ENCODE assay signal across 8 cellular contexts in genomic region chr19:8158411-8159074, GRCh38. TPM values are rescaled to one million over a fixed set of nuclear protein-coding genes. Genes with fewer than 3 reads are reported as not detected.
DNase-seq lines count a peak whose midpoint lies in the region; ATAC-seq and TF ChIP-seq lines count a peak whose summit lies in the region.

No MANE protein-coding gene starts in this region.

- H3K79me2 ChIP-seq in MM.1S (ENCODE audit: low read length) = no peaks in the 10 kb centered on the region

- H3K4me3 ChIP-seq in MM.1S (ENCODE audit: low read length) (no peak overlapping the region), heart right ventricle (no peak overlapping the region)

- no peak overlapping the region for H2AFZ ChIP-seq in MM.1S (ENCODE audit: low read length)

- no peaks in the 10 kb centered on the region for H3K9me3 ChIP-seq in MM.1S (replicated peaks; ENCODE audit: insufficient read depth, low read length)
- no peaks in the 10 kb centered on the region for H3K9me3 ChIP-seq in heart right ventricle

- TF ChIP-seq CTCF in MM.1S (IDR thresholded peaks at IDR 0.05; ENCODE audit: low read length) (peak; percentile 72), heart right ventricle (IDR thresholded peaks at IDR 0.05) (peak; percentile 50 to 84 (median 76))

- peak in 7 of 8 donors; percentile 46 to 73 (median 65) for ATAC-seq in heart right ventricle
- ATAC-seq in GM21737 (IDR thresholded peaks at IDR 0.05; ENCODE audit: unreplicated experiment) = no peak
- ATAC-seq in HG02884 (IDR thresholded peaks at IDR 0.05; ENCODE audit: unreplicated experiment) = no peak

- DNase-seq in ELR (ENCODE audit: low read depth) = peak; percentile 80
- peak; percentile 85 for DNase-seq in MM.1S
- peak; percentile 66 for DNase-seq in RPMI7951 (ENCODE audit: low read depth)
- DNase-seq in activated naive CD8-positive, alpha-beta T cell treated with anti-CD3 and anti-CD28 coated beads, Interleukin-2, amount 50 U/mL, for 16 hours (ENCODE audit: low read depth, low spot score) = peak; percentile 7
- peak in 1 of 2 donors; percentile 72 for DNase-seq in heart right ventricle
- peak; percentile 81 for DNase-seq in putamen (ENCODE audit: low spot score)

- H3K27me3 ChIP-seq in MM.1S (replicated peaks; ENCODE audit: insufficient read depth, low read length) (peaks cover 60% of the 10 kb centered on the region), heart right ventricle (no peaks in the 10 kb centered on the region)

- H3K4me1 ChIP-seq in MM.1S (ENCODE audit: low read length) = peaks cover 4% of the 10 kb centered on the region; the same call in 1 of the 2 replicates
- peaks cover 0 to 15% (median 10%) of the 10 kb centered on the region in 9 donors for H3K4me1 ChIP-seq in heart right ventricle

- intact Hi-C loops in heart right ventricle (cut with DNase I) = loop anchor here in 9 of 10 donors (1.0 to 10.0 kb wide), 6 partner anchors 94 to 214 kb away; partner anchors contain the start of gene TIMM44 (in 4 of the 9)

- WGBS in heart right ventricle, 2 donors = 44 to 45% methylated on average over 14 of the region's 14 CpGs

- no peaks in the 10 kb centered on the region for H4K20me1 ChIP-seq in MM.1S (ENCODE audit: insufficient read depth, low read length)

- H3K27ac ChIP-seq in MM.1S (ENCODE audit: low read length) (no peak overlapping the region), heart right ventricle (no peak overlapping the region)

- H3K4me2 ChIP-seq in MM.1S (ENCODE audit: low read depth, low read length) = no peak overlapping the region

- no peak overlapping the region for H3K9ac ChIP-seq in MM.1S (ENCODE audit: low read length)

- H3K36me3 ChIP-seq in MM.1S (replicated peaks; ENCODE audit: insufficient read depth, low read length) = no peaks in the 10 kb centered on the region
- no peaks in the 10 kb centered on the region for H3K36me3 ChIP-seq in heart right ventricle

- H3K9me2 ChIP-seq in MM.1S (replicated peaks; ENCODE audit: insufficient read depth, low read length) = no peaks in the 10 kb centered on the region

- H3F3A ChIP-seq in MM.1S (ENCODE audit: insufficient read depth, low read length) = no peaks in the 10 kb centered on the region

RNA-seq across cellular contexts. Expression of gene FBN3, which starts 9.2 kb away (rescaled TPM):
- total RNA-seq in RPMI7951 (2014; rRNA removed; shearing (Covaris generic)) = not detected in 2 replicates
- under 1 TPM in 3 of 10 donors, not detected in 7; 0.05 to 0.26 (median 0.06) TPM for total RNA-seq in heart right ventricle
- polyA plus RNA-seq in heart right ventricle = not detected

RNA-seq across cellular contexts. Expression of gene CERS4, which starts 50.6 kb away (rescaled TPM):
- total RNA-seq in RPMI7951 (2014; rRNA removed; shearing (Covaris generic)) = 0.24 TPM in 1 of 2 replicates, not detected in the other
- 10 to 100 TPM; 13.9 to 25.0 (median 17.7) TPM for total RNA-seq in heart right ventricle
- 10 to 100 TPM; 19.5 to 28.9 TPM for polyA plus RNA-seq in heart right ventricle

Comparison
In these comparisons a context has a peak if more than half of its experiments do, and no peak if none do; other contexts are left out.
1. ATAC-seq: peak in heart right ventricle (7 of 8); none in GM21737 (single experiment) and HG02884 (single experiment).
2. RNA of gene CERS4, which starts 50.6 kb away (total RNA-seq): 13.9 to 25.0 TPM in heart right ventricle; 0.24 TPM in RPMI7951; every median in the first group is over 10 times any median in the second.